In genomic region chr14:35632276-35633071, GRCh38 we compare ENCODE assay signal across 15 cellular contexts.
A peak's percentile ranks its signal among the peaks of the same experiment; 100 is the strongest.
DNase-seq lines count a peak whose midpoint lies in the region; ATAC-seq and TF ChIP-seq lines count a peak whose summit lies in the region.
"Had no signal": no experiment of that assay in that cellular context is flagged by ENCODE, and none has a peak within 500 bp of the region (broad histone marks: within the 10 kb centered on the region; RNA-seq: fewer than 3 reads in every experiment).

No MANE protein-coding gene starts in this region.

- H3K9me2 ChIP-seq in DOHH2 (replicated peaks; ENCODE audit: control insufficient read depth, low read length), result no peaks in the 10 kb centered on the region

- H2BK12ac ChIP-seq in mesenchymal stem cell (ENCODE audit: low read length in 2 of 2), result no peak overlapping the region

- H3K4ac ChIP-seq in mesenchymal stem cell (ENCODE audit: low read depth in 1 of 2, low read length in 2 of 2), result no peak overlapping the region

- CTCF ChIA-PET in activated CD8-positive, alpha-beta memory T cell treated with anti-CD3 and anti-CD28 coated beads, Interleukin-2, amount 10 ng/mL, durations not matched to agents 7 days and 5 days (lab: Charles Lee), result no interaction called here

- H3K36me3 ChIP-seq in DOHH2 (ENCODE audit: control insufficient read depth, low read length), result no peaks in the 10 kb centered on the region
- peaks cover 0 to 36% of the 10 kb centered on the region in 2 experiments for H3K36me3 ChIP-seq in mesenchymal stem cell (ENCODE audit: control insufficient read depth in 1 of 2, insufficient read depth in 2 of 2, low read depth in 1 of 2, low read length in 2 of 2)
- H3K36me3 ChIP-seq in smooth muscle cell (ENCODE audit: low read depth), result no peaks in the 10 kb centered on the region

- no peaks in the 10 kb centered on the region for H3K9me3 Mint-ChIP-seq in activated CD8-positive, alpha-beta memory T cell treated with anti-CD3 and anti-CD28 coated beads, Interleukin-2, amount 10 ng/mL, durations not matched to agents 7 days and 5 days (ENCODE audit: low read depth)
- H3K9me3 Mint-ChIP-seq: activated T-cell treated with anti-CD3 and anti-CD28 coated beads, Interleukin-2, amount 50 U/mL, for 24 hours had no signal

- H3K9ac ChIP-seq in mesenchymal stem cell (ENCODE audit: low read length) (no peak overlapping the region), smooth muscle cell (ENCODE audit: low read depth) (no peak overlapping the region)

- H2BK15ac ChIP-seq in mesenchymal stem cell (ENCODE audit: low read depth, poor library complexity, severe bottlenecking), result no peak overlapping the region

- no peak overlapping the region for H3K18ac ChIP-seq in mesenchymal stem cell (ENCODE audit: low read depth in 1 of 2, low read length in 2 of 2)

- H3K4me3 ChIP-seq in DOHH2 (ENCODE audit: low read length), result peak overlapping the region; percentile 33
- no peak overlapping the region for H3K4me3 ChIP-seq in mesenchymal stem cell (ENCODE audit: insufficient read depth in 1 of 2, low read depth in 1 of 2, low read length in 2 of 2)
- no peak overlapping the region for H3K4me3 ChIP-seq in smooth muscle cell
- H3K4me3 ChIP-seq: ascending aorta, sigmoid colon had no signal

- H2AK5ac ChIP-seq in mesenchymal stem cell (ENCODE audit: low read length, severe bottlenecking), result no peak overlapping the region

- DNase-seq in NCI-H1105 (lab: John Stamatoyannopoulos, UW), result peak; percentile 89
- peak; percentile 34 for DNase-seq in OCI-M1 (lab: John Stamatoyannopoulos, UW)
- peak; percentile 38 for DNase-seq in mesenchymal stem cell
- no peak for DNase-seq in activated CD8-positive, alpha-beta memory T cell treated with anti-CD3 and anti-CD28 coated beads, Interleukin-2, amount 10 ng/mL, durations not matched to agents 7 days and 5 days
- no peak for DNase-seq in smooth muscle cell (lab: John Stamatoyannopoulos, UW; ENCODE audit: unreplicated experiment)
- no peak for DNase-seq in GM10266 (ENCODE audit: extremely low spot score)
- DNase-seq: activated CD4-positive, CD25-positive, alpha-beta regulatory T cell; activated T-cell treated with anti-CD3 and anti-CD28 coated beads, Interleukin-2, amount 50 U/mL, for 24 hours; effector memory CD8-positive, alpha-beta T cell; left ventricle myocardium superior; sigmoid colon had no signal

- no peak for ATAC-seq in activated CD8-positive, alpha-beta memory T cell treated with anti-CD3 and anti-CD28 coated beads, Interleukin-2, amount 10 ng/mL, durations not matched to agents 7 days and 5 days
- ATAC-seq: effector memory CD8-positive, alpha-beta T cell; left ventricle myocardium superior had no signal

- H3K4me1 ChIP-seq in DOHH2 (ENCODE audit: control insufficient read depth, low read length) (peaks cover 26% of the 10 kb centered on the region), mesenchymal stem cell (ENCODE audit: control insufficient read depth, insufficient read depth, low read depth, low read length) (no peaks in the 10 kb centered on the region), smooth muscle cell (ENCODE audit: low read depth) (peaks cover 3% of the 10 kb centered on the region)
- H3K4me1 ChIP-seq: ascending aorta, sigmoid colon had no signal

- no peak overlapping the region for H2BK5ac ChIP-seq in mesenchymal stem cell (ENCODE audit: low read depth, low read length, poor library complexity, severe bottlenecking)

- H2AFZ ChIP-seq in mesenchymal stem cell (ENCODE audit: low read depth, low read length) (no peak overlapping the region), smooth muscle cell (ENCODE audit: low read depth) (no peak overlapping the region)

- 86% methylated on average over 1 of the region's 4 CpGs for WGBS in mesenchymal stem cell
- WGBS in smooth muscle cell (ENCODE audit: low lambda C conversion rate), result 90% methylated on average over 4 of the region's 4 CpGs

- TF ChIP-seq CTCF in DOHH2 (IDR thresholded peaks at IDR 0.05; ENCODE audit: low read depth, low read length, poor library complexity, severe bottlenecking), result no peak
- TF ChIP-seq CTCF in smooth muscle cell (IDR thresholded peaks at IDR 0.05; ENCODE audit: borderline replicate concordance, insufficient read depth, poor library complexity, severe bottlenecking), result no peak
- TF ChIP-seq CTCF in GM10266 (IDR thresholded peaks at IDR 0.05; ENCODE audit: control insufficient read depth, insufficient read depth, low read depth, missing control alignments), result no peak

- no peak overlapping the region for H3K27ac Mint-ChIP-seq in activated CD8-positive, alpha-beta memory T cell treated with anti-CD3 and anti-CD28 coated beads, Interleukin-2, amount 10 ng/mL, durations not matched to agents 7 days and 5 days
- H3K27ac Mint-ChIP-seq: activated T-cell treated with anti-CD3 and anti-CD28 coated beads, Interleukin-2, amount 50 U/mL, for 24 hours; effector memory CD8-positive, alpha-beta T cell had no signal

- peak overlapping the region; percentile 21 for H3K27ac ChIP-seq in DOHH2 (ENCODE audit: low read depth, low read length)
- no peak overlapping the region for H3K27ac ChIP-seq in mesenchymal stem cell (ENCODE audit: low read length, poor library complexity, severe bottlenecking)
- H3K27ac ChIP-seq in smooth muscle cell (ENCODE audit: low read depth), result no peak overlapping the region
- H3K27ac ChIP-seq: ascending aorta, HL-60, sigmoid colon had no signal

- H3K9me3 ChIP-seq in DOHH2 (ENCODE audit: control insufficient read depth, insufficient read depth, low read length) (no peaks in the 10 kb centered on the region), mesenchymal stem cell (ENCODE audit: control insufficient read depth, low read length) (peaks cover 3% of the 10 kb centered on the region), smooth muscle cell (replicated peaks; ENCODE audit: low read depth) (no peaks in the 10 kb centered on the region)
- H3K9me3 ChIP-seq: ascending aorta, sigmoid colon had no signal

- H4K20me1 ChIP-seq in DOHH2 (ENCODE audit: control insufficient read depth, insufficient read depth, low read depth, low read length), result no peaks in the 10 kb centered on the region
- H4K20me1 ChIP-seq in smooth muscle cell (ENCODE audit: low read depth), result no peaks in the 10 kb centered on the region

- no peaks in the 10 kb centered on the region for H3K4me1 Mint-ChIP-seq in activated CD8-positive, alpha-beta memory T cell treated with anti-CD3 and anti-CD28 coated beads, Interleukin-2, amount 10 ng/mL, durations not matched to agents 7 days and 5 days
- H3K4me1 Mint-ChIP-seq: neural crest cell had no signal

- H4K91ac ChIP-seq in mesenchymal stem cell (ENCODE audit: low read length), result no peak overlapping the region

- no peaks in the 10 kb centered on the region for H3K79me1 ChIP-seq in mesenchymal stem cell (replicated peaks; ENCODE audit: low read length, poor library complexity, severe bottlenecking)

- peaks cover 16% of the 10 kb centered on the region for H3K36me3 Mint-ChIP-seq in activated CD8-positive, alpha-beta memory T cell treated with anti-CD3 and anti-CD28 coated beads, Interleukin-2, amount 10 ng/mL, durations not matched to agents 7 days and 5 days

- no peak overlapping the region for H3K23ac ChIP-seq in mesenchymal stem cell (ENCODE audit: low read length in 2 of 2)

- H3F3A ChIP-seq in DOHH2 (ENCODE audit: control insufficient read depth, insufficient read depth), result no peaks in the 10 kb centered on the region; the same call in 1 of the 2 replicates
- no peaks in the 10 kb centered on the region for H3F3A ChIP-seq in smooth muscle cell (ENCODE audit: low read depth)

- H2BK120ac ChIP-seq in mesenchymal stem cell (ENCODE audit: low read depth, low read length), result no peak overlapping the region

- H4K8ac ChIP-seq in mesenchymal stem cell (ENCODE audit: low read length), result no peak overlapping the region

- H3K27me3 Mint-ChIP-seq in activated CD8-positive, alpha-beta memory T cell treated with anti-CD3 and anti-CD28 coated beads, Interleukin-2, amount 10 ng/mL, durations not matched to agents 7 days and 5 days, result no peaks in the 10 kb centered on the region
- H3K27me3 Mint-ChIP-seq: activated T-cell treated with anti-CD3 and anti-CD28 coated beads, Interleukin-2, amount 50 U/mL, for 24 hours; effector memory CD8-positive, alpha-beta T cell had no signal

- H3K27me3 ChIP-seq in DOHH2 (ENCODE audit: control insufficient read depth, low read length) (no peaks in the 10 kb centered on the region), mesenchymal stem cell (ENCODE audit: control insufficient read depth in 1 of 2, insufficient read depth in 1 of 2, low read length in 2 of 2) (no peaks in the 10 kb centered on the region), smooth muscle cell (ENCODE audit: low read depth) (no peaks in the 10 kb centered on the region)
- H3K27me3 ChIP-seq: ascending aorta, sigmoid colon had no signal

- H3K14ac ChIP-seq in mesenchymal stem cell (ENCODE audit: low read length in 2 of 2), result no peak overlapping the region

- H3K4me2 ChIP-seq in DOHH2 (ENCODE audit: low read length) (peak overlapping the region; percentile 52), mesenchymal stem cell (ENCODE audit: low read length, poor library complexity, severe bottlenecking) (no peak overlapping the region), smooth muscle cell (no peak overlapping the region)

- no peak overlapping the region for H3K4me3 Mint-ChIP-seq in activated CD8-positive, alpha-beta memory T cell treated with anti-CD3 and anti-CD28 coated beads, Interleukin-2, amount 10 ng/mL, durations not matched to agents 7 days and 5 days
- H3K4me3 Mint-ChIP-seq: activated T-cell treated with anti-CD3 and anti-CD28 coated beads, Interleukin-2, amount 50 U/mL, for 24 hours; effector memory CD8-positive, alpha-beta T cell; neural crest cell had no signal

- no peaks in the 10 kb centered on the region for H3K79me2 ChIP-seq in DOHH2 (ENCODE audit: control insufficient read depth, low read length)
- H3K79me2 ChIP-seq in smooth muscle cell (ENCODE audit: low read depth), result no peaks in the 10 kb centered on the region

Comparison
In these comparisons a context has a peak if more than half of its experiments do, and no peak if none do; other contexts are left out.
1. DNase-seq: peak in NCI-H1105 (single experiment), OCI-M1 (single experiment) and mesenchymal stem cell (single experiment); none in activated CD8-positive, alpha-beta memory T cell treated with anti-CD3 and anti-CD28 coated beads, Interleukin-2, amount 10 ng/mL, durations not matched to agents 7 days and 5 days (single experiment), smooth muscle cell (single experiment) and GM10266 (single experiment).